Comparison of ENCODE assay signal across 28 cellular contexts in the genomic region with DNA sequence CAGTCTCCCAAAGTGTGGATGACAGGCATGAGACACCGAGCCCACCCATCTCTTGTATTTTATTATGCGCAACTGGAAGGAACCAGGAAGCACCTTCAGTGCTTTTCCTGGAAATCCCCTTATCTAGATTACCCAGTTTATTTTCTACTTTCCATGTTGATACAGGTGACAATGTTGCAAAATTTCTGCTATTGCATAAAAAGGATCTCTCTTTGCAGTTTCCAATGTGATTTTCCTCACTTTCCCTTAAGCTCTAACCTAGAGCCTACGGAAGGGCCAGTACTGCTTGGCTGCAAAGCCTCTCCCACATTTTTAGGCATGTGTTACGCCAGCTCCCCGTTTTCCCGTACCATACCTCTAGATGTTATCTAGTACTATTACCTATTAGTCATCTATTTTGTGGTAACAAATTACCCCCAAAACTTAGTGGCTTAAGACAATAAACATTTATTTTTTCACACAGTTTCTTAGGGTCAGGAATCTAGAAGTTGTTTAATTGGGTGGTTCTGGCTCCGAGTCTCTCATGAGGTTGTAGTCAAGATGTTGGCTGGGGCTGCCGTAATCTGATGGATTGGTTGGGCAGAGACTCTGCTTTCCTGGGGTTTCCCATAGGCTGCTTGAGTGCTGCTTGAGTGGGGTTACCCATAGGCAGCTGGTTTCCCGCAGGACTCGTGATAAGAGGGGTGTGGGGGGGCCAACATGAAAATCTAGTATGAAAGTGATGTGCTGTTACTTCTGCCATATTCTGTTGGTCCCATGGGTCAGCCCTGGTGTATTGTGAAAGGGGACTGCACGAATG.
"Had no signal": no experiment of that assay in that cellular context is flagged by ENCODE, and none has a peak within 500 bp of the region (broad histone marks: within the 10 kb centered on the region; RNA-seq: fewer than 3 reads in every experiment).

No MANE protein-coding gene starts in this region.

- H3K4me2 ChIP-seq: hepatocyte, neural progenitor cell had no signal

- ATAC-seq: esophagus mucosa; gastrocnemius medialis; mucosa of descending colon; stimulated activated effector memory CD8-positive, alpha-beta T cell treated with anti-CD3 and anti-CD28 coated beads, Interleukin-12 subunit alpha, Interleukin-12 subunit beta, amount 100 ng/mL, for 72 hours had no signal

- H3K4me1 ChIP-seq: colonic mucosa, gastrocnemius medialis, left ventricle myocardium inferior, neural progenitor cell, prostate gland, right atrium auricular region, sigmoid colon, stomach, tibial artery, vagina had no signal

- FAIRE-seq: kidney had no signal

- H3K27me3 Mint-ChIP-seq: dendritic cell treated with granulocyte-macrophage colony-stimulating factor and Interleukin-4, amounts not matched to agents 40 ng/mL and 50 ng/mL, for 4 days; memory B cell; naive B cell had no signal

- H3K4me1 Mint-ChIP-seq: endodermal cell, nephron, neural progenitor cell had no signal

- H3K36me3 Mint-ChIP-seq: memory B cell; stimulated activated effector memory CD8-positive, alpha-beta T cell treated with anti-CD3 and anti-CD28 coated beads, Interleukin-12 subunit alpha, Interleukin-12 subunit beta, amount 100 ng/mL, for 72 hours had no signal

- H3K27ac ChIP-seq: colonic mucosa, epithelial cell of prostate, gastrocnemius medialis, hepatocyte, left ventricle myocardium inferior, neural progenitor cell, prostate gland, right atrium auricular region, sigmoid colon, stomach, tibial artery, vagina had no signal

- H3K27me3 ChIP-seq: colonic mucosa, gastrocnemius medialis, hepatocyte, neural progenitor cell, right atrium auricular region, sigmoid colon, stomach, tibial artery, vagina had no signal

- H3K36me3 ChIP-seq: colonic mucosa, gastrocnemius medialis, neural progenitor cell, prostate gland, right atrium auricular region, stomach, tibial artery, vagina had no signal

- H3K9me3 Mint-ChIP-seq: dendritic cell treated with granulocyte-macrophage colony-stimulating factor and Interleukin-4, amounts not matched to agents 40 ng/mL and 50 ng/mL, for 4 days; endodermal cell; memory B cell; naive B cell; nephron; stimulated activated effector memory CD8-positive, alpha-beta T cell treated with anti-CD3 and anti-CD28 coated beads, Interleukin-12 subunit alpha, Interleukin-12 subunit beta, amount 100 ng/mL, for 72 hours had no signal

- H3K9ac ChIP-seq: neural progenitor cell had no signal

- H3K79me2 ChIP-seq: hepatocyte had no signal

- DNase-seq: colonic mucosa; effector CD8-positive, alpha-beta T cell; endodermal cell; foreskin fibroblast; gastrocnemius medialis; head of caudate nucleus; kidney; left ventricle myocardium inferior; mucosa of descending colon; naive B cell; sigmoid colon; stimulated activated CD4-positive, alpha-beta T cell treated with anti-CD3 and anti-CD28 coated beads, Interleukin-2, amount 100 ng/mL, for 24 hours; stimulated activated CD4-positive, alpha-beta T cell treated with anti-CD3 and anti-CD28 coated beads, Interleukin-4, amount 100 ng/mL, for 24 hours; stimulated activated naive CD4-positive, alpha-beta T cell treated with Interleukin-2 at 50 U/mL for 16 hours; stomach; tibial artery had no signal

- H2AFZ ChIP-seq: hepatocyte, neural progenitor cell had no signal

- H3K4me3 Mint-ChIP-seq: dendritic cell treated with granulocyte-macrophage colony-stimulating factor and Interleukin-4, amounts not matched to agents 40 ng/mL and 50 ng/mL, for 4 days; endodermal cell; memory B cell; naive B cell; nephron; neural progenitor cell; stimulated activated effector memory CD8-positive, alpha-beta T cell treated with anti-CD3 and anti-CD28 coated beads, Interleukin-12 subunit alpha, Interleukin-12 subunit beta, amount 100 ng/mL, for 72 hours had no signal

- H3K4me3 ChIP-seq: colonic mucosa, gastrocnemius medialis, hepatocyte, left ventricle myocardium inferior, lung, mucosa of descending colon, neural progenitor cell, prostate gland, right atrium auricular region, sigmoid colon, stomach, tibial artery, vagina had no signal

- H3K9me3 ChIP-seq: colonic mucosa, gastrocnemius medialis, left ventricle myocardium inferior, mucosa of descending colon, prostate gland, right atrium auricular region, sigmoid colon, stomach, tibial artery, vagina had no signal

- H3K27ac Mint-ChIP-seq: dendritic cell treated with granulocyte-macrophage colony-stimulating factor and Interleukin-4, amounts not matched to agents 40 ng/mL and 50 ng/mL, for 4 days; endodermal cell; memory B cell; nephron; neural progenitor cell; stimulated activated effector memory CD8-positive, alpha-beta T cell treated with anti-CD3 and anti-CD28 coated beads, Interleukin-12 subunit alpha, Interleukin-12 subunit beta, amount 100 ng/mL, for 72 hours had no signal
